ENCODE assay signal across 25 cellular contexts in the genomic region with DNA sequence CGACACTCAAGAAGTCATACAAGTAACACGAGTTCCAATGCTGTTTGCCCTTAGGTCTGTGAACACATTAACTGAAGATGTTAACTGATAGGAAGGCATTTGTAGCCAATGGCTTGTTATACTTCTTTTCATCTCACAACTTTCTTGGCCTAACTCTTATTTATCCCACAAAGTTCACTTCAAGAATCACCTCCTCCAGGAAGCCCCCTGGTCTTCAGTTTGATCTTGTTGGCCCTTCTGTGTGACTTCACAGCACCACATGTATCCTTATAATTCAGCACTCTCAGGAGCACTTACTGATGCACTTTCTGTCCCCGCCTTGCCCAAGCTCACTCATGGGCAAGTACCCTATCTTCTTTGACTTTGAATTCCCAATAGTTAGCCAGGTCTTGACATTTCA.
"Had no signal": no experiment of that assay in that cellular context is flagged by ENCODE, and none has a peak within 500 bp of the region (broad histone marks: within the 10 kb centered on the region; RNA-seq: fewer than 3 reads in every experiment).

No MANE protein-coding gene starts in this region.

- H3K4me1 ChIP-seq: colonic mucosa had no signal

- H3K27ac ChIP-seq: colonic mucosa, epithelial cell of prostate, esophagus squamous epithelium, gastrocnemius medialis, heart right ventricle, left lung, lower lobe of right lung had no signal

- H3K9me3 ChIP-seq: colonic mucosa, esophagus squamous epithelium, gastrocnemius medialis, heart right ventricle, left lung, lower lobe of right lung, mucosa of descending colon had no signal

- H3K36me3 ChIP-seq: colonic mucosa, gastrocnemius medialis had no signal

- DNase-seq: colonic mucosa; cortex of kidney; effector CD4-positive, alpha-beta T cell; effector memory CD4-positive, alpha-beta T cell; erythroblast; esophagus squamous epithelium; foreskin fibroblast; foreskin melanocyte; gastrocnemius medialis; glutamatergic neuron; head of caudate nucleus; heart right ventricle; hippocampal formation; immature natural killer cell; islet precursor cell; kidney; kidney glomerular epithelial cell; left lung; left ventricle myocardium superior; lower lobe of right lung; mesenchymal stem cell; mucosa of descending colon; naive B cell had no signal

- H3K27me3 ChIP-seq: colonic mucosa, esophagus squamous epithelium, gastrocnemius medialis, left lung had no signal

- FAIRE-seq: kidney had no signal

- H3K4me3 ChIP-seq: colonic mucosa, esophagus squamous epithelium, gastrocnemius medialis, heart right ventricle, left lung, lower lobe of right lung, mucosa of descending colon had no signal

- ATAC-seq: esophagus mucosa, gastrocnemius medialis, heart right ventricle, left lung, left ventricle myocardium superior, lower lobe of right lung, mucosa of descending colon had no signal
